In genomic region chr2:186554450-186554849, GRCh38 we compare ENCODE assay signal across 17 cellular contexts. TPM values are rescaled to one million over a fixed set of nuclear protein-coding genes. Genes with fewer than 3 reads are reported as not detected.
DNase-seq lines count a peak whose midpoint lies in the region; ATAC-seq and TF ChIP-seq lines count a peak whose summit lies in the region.
"Had no signal": no experiment of that assay in that cellular context is flagged by ENCODE, and none has a peak within 500 bp of the region (broad histone marks: within the 10 kb centered on the region; RNA-seq: fewer than 3 reads in every experiment).

No MANE protein-coding gene starts in this region.

- POLR2A ChIA-PET in activated CD4-positive, alpha-beta T cell treated with anti-CD3 and anti-CD28 coated beads for 36 hours (lab: Charles Lee) = interaction anchor here (0.6 to 1.4 kb wide), 3 partner anchors 35 to 86 kb away, joined by 4 read pairs; partner anchors contain the start of genes ITGAV and ZC3H15

- H3K27ac Mint-ChIP-seq in activated CD4-positive, alpha-beta T cell treated with anti-CD3 and anti-CD28 coated beads for 36 hours = no peak overlapping the region
- no peak overlapping the region for H3K27ac Mint-ChIP-seq in stimulated activated effector memory CD8-positive, alpha-beta T cell treated with anti-CD3 and anti-CD28 coated beads, Interleukin-12 subunit alpha, Interleukin-12 subunit beta, amount 100 ng/mL, for 72 hours
- H3K27ac Mint-ChIP-seq: IgD-negative memory B cell had no signal

- ATAC-seq in activated CD4-positive, alpha-beta T cell treated with anti-CD3 and anti-CD28 coated beads for 36 hours = peak; percentile 67
- peak; percentile 51 for ATAC-seq in stimulated activated effector memory CD8-positive, alpha-beta T cell treated with anti-CD3 and anti-CD28 coated beads, Interleukin-12 subunit alpha, Interleukin-12 subunit beta, amount 100 ng/mL, for 72 hours
- ATAC-seq in HG03520 (IDR thresholded peaks at IDR 0.05; ENCODE audit: unreplicated experiment) = no peak
- no peak for ATAC-seq in HG03469 (IDR thresholded peaks at IDR 0.05; ENCODE audit: unreplicated experiment)
- no peak for ATAC-seq in GM18858 (IDR thresholded peaks at IDR 0.05; ENCODE audit: unreplicated experiment)
- ATAC-seq: Right ventricle myocardium inferior had no signal

- H3K4me1 Mint-ChIP-seq in activated CD4-positive, alpha-beta T cell treated with anti-CD3 and anti-CD28 coated beads for 36 hours = no peaks in the 10 kb centered on the region
- no peaks in the 10 kb centered on the region for H3K4me1 Mint-ChIP-seq in stimulated activated effector memory CD8-positive, alpha-beta T cell treated with anti-CD3 and anti-CD28 coated beads, Interleukin-12 subunit alpha, Interleukin-12 subunit beta, amount 100 ng/mL, for 72 hours
- H3K4me1 Mint-ChIP-seq: IgD-negative memory B cell had no signal

- H3K27me3 Mint-ChIP-seq in activated CD4-positive, alpha-beta T cell treated with anti-CD3 and anti-CD28 coated beads for 36 hours = peaks cover 5% of the 10 kb centered on the region
- H3K27me3 Mint-ChIP-seq: IgD-negative memory B cell had no signal

- no peaks in the 10 kb centered on the region for H3K9me3 Mint-ChIP-seq in activated CD4-positive, alpha-beta T cell treated with anti-CD3 and anti-CD28 coated beads for 36 hours (ENCODE audit: low read depth)
- H3K9me3 Mint-ChIP-seq in stimulated activated effector memory CD8-positive, alpha-beta T cell treated with anti-CD3 and anti-CD28 coated beads, Interleukin-12 subunit alpha, Interleukin-12 subunit beta, amount 100 ng/mL, for 72 hours = no peaks in the 10 kb centered on the region

- no peak for DNase-seq in activated CD4-positive, alpha-beta T cell treated with anti-CD3 and anti-CD28 coated beads for 36 hours
- no peak for DNase-seq in activated CD4-positive, alpha-beta T cell treated with anti-CD3 and anti-CD28 coated beads for 1 hour
- peak; percentile 80 for DNase-seq in amniotic epithelial cell (ENCODE audit: low read depth)
- peak; percentile 28 for DNase-seq in fibroblast of the aortic adventitia (ENCODE audit: low read depth)
- no peak for DNase-seq in stimulated activated effector memory CD8-positive, alpha-beta T cell treated with anti-CD3 and anti-CD28 coated beads, Interleukin-12 subunit alpha, Interleukin-12 subunit beta, amount 100 ng/mL, for 72 hours (ENCODE audit: low spot score in 2 of 2)
- DNase-seq: MV-4-11, NCI-H1436, NCI-H2081, NCI-H2227 treated with DMSO at 0.1 percent for 48 hours, NCI-H526 treated with DMSO at 0.1 percent for 48 hours, PC-9 had no signal

- H3K36me3 Mint-ChIP-seq in activated CD4-positive, alpha-beta T cell treated with anti-CD3 and anti-CD28 coated beads for 36 hours (ENCODE audit: low read depth) = no peaks in the 10 kb centered on the region
- H3K36me3 Mint-ChIP-seq in stimulated activated effector memory CD8-positive, alpha-beta T cell treated with anti-CD3 and anti-CD28 coated beads, Interleukin-12 subunit alpha, Interleukin-12 subunit beta, amount 100 ng/mL, for 72 hours = no peaks in the 10 kb centered on the region
- H3K36me3 Mint-ChIP-seq: IgD-negative memory B cell had no signal

- CTCF ChIA-PET in activated CD4-positive, alpha-beta T cell treated with anti-CD3 and anti-CD28 coated beads for 36 hours (lab: Charles Lee) = interaction anchor here (1.1 kb wide), 1 partner anchor 35 kb away, joined by 4 read pairs; the partner anchor contains the start of gene ITGAV

- no peak for TF ChIP-seq CTCF in fibroblast of the aortic adventitia (IDR thresholded peaks at IDR 0.05; ENCODE audit: insufficient read depth, low read length)

- no peak overlapping the region for H3K4me3 ChIP-seq in fibroblast of the aortic adventitia (ENCODE audit: low read depth, low read length)
- H3K4me3 ChIP-seq: BLaER1, PC-9 had no signal

- intact Hi-C loops in activated CD4-positive, alpha-beta T cell treated with anti-CD3 and anti-CD28 coated beads for 36 hours (cut with DNase I, micrococcal nuclease) = no loop called here

- no peak overlapping the region for H3K4me3 Mint-ChIP-seq in activated CD4-positive, alpha-beta T cell treated with anti-CD3 and anti-CD28 coated beads for 36 hours
- H3K4me3 Mint-ChIP-seq in stimulated activated effector memory CD8-positive, alpha-beta T cell treated with anti-CD3 and anti-CD28 coated beads, Interleukin-12 subunit alpha, Interleukin-12 subunit beta, amount 100 ng/mL, for 72 hours = no peak overlapping the region
- H3K4me3 Mint-ChIP-seq: IgD-negative memory B cell had no signal

RNA-seq across cellular contexts. Expression of gene ITGAV, which starts 35.4 kb away (rescaled TPM):
- total RNA-seq in activated CD4-positive, alpha-beta T cell treated with anti-CD3 and anti-CD28 coated beads for 36 hours = 1 to 10 TPM; 5.1 to 6.0 TPM
- 174 and 193 TPM in 2 replicates for total RNA-seq in fibroblast of the aortic adventitia (ENCODE audit: low replicate concordance)

Comparison
In these comparisons a context has a peak if more than half of its experiments do, and no peak if none do; other contexts are left out.
1. ATAC-seq: peak in activated CD4-positive, alpha-beta T cell treated with anti-CD3 and anti-CD28 coated beads for 36 hours (single experiment) and stimulated activated effector memory CD8-positive, alpha-beta T cell treated with anti-CD3 and anti-CD28 coated beads, Interleukin-12 subunit alpha, Interleukin-12 subunit beta, amount 100 ng/mL, for 72 hours (single experiment); none in HG03520 (single experiment), HG03469 (single experiment) and GM18858 (single experiment).
2. DNase-seq: peak in amniotic epithelial cell (single experiment) and fibroblast of the aortic adventitia (single experiment); none in activated CD4-positive, alpha-beta T cell treated with anti-CD3 and anti-CD28 coated beads for 36 hours (single experiment), activated CD4-positive, alpha-beta T cell treated with anti-CD3 and anti-CD28 coated beads for 1 hour (single experiment) and stimulated activated effector memory CD8-positive, alpha-beta T cell treated with anti-CD3 and anti-CD28 coated beads, Interleukin-12 subunit alpha, Interleukin-12 subunit beta, amount 100 ng/mL, for 72 hours (0 of 2).
3. RNA of gene ITGAV, which starts 35.4 kb away (total RNA-seq): 174 to 193 TPM in fibroblast of the aortic adventitia; 5.1 to 6.0 TPM in activated CD4-positive, alpha-beta T cell treated with anti-CD3 and anti-CD28 coated beads for 36 hours; every median in the first group is over 10 times any median in the second.